Comparison of ENCODE assay signal across 21 cellular contexts in genomic region chr5:69206528-69207190, GRCh38. TPM values are rescaled to one million over a fixed set of nuclear protein-coding genes. Genes with fewer than 3 reads are reported as not detected.
DNase-seq lines count a peak whose midpoint lies in the region; ATAC-seq, FAIRE-seq and TF ChIP-seq lines count a peak whose summit lies in the region.
"Had no signal": no experiment of that assay in that cellular context is flagged by ENCODE, and none has a peak within 500 bp of the region (broad histone marks: within the 10 kb centered on the region; RNA-seq: fewer than 3 reads in every experiment).

No MANE protein-coding gene starts in this region.

- intact Hi-C loops in Calu3 (cut with micrococcal nuclease; ENCODE audit: unreplicated experiment), result no loop called here
- intact Hi-C loops in IMR-90 (cut with micrococcal nuclease), result loop anchor here (2.0 kb wide), 1 partner anchor 36 kb away; no protein-coding TSS in a partner anchor
- intact Hi-C loops in thyroid gland (cut with DNase I), result no loop called here

- BruUV-seq in Calu3 (replicated peaks; lab: Mats Ljungman, UMichigan), result no TSS peak
- BruUV-seq in IMR-90 (replicated peaks; lab: Mats Ljungman, UMichigan), result no TSS peak

- no peaks in the 10 kb centered on the region for H3K9me3 ChIP-seq in IMR-90 (ENCODE audit: control insufficient read depth, insufficient read depth, low read length)
- no peaks in the 10 kb centered on the region for H3K9me3 ChIP-seq in astrocyte (ENCODE audit: insufficient read depth, low read depth, low read length)
- H3K9me3 ChIP-seq in thyroid gland, result no peaks in the 10 kb centered on the region
- H3K9me3 ChIP-seq: right lobe of liver had no signal

- H3K36me3 ChIP-seq in IMR-90 (ENCODE audit: control insufficient read depth, insufficient read depth, low read length), result no peaks in the 10 kb centered on the region
- peaks cover 2% of the 10 kb centered on the region for H3K36me3 ChIP-seq in astrocyte (ENCODE audit: insufficient read depth, low read length)
- no peaks in the 10 kb centered on the region for H3K36me3 ChIP-seq in thyroid gland
- H3K36me3 ChIP-seq: right lobe of liver had no signal

- H2AK9ac ChIP-seq in IMR-90 (replicated peaks; ENCODE audit: low read depth, low read length, poor library complexity), result no peak overlapping the region

- H3K4me1 ChIP-seq in IMR-90 (ENCODE audit: control insufficient read depth, insufficient read depth, low read length) (no peaks in the 10 kb centered on the region; the same call in none of the 2 replicates), astrocyte (ENCODE audit: insufficient read depth, low read length) (no peaks in the 10 kb centered on the region), thyroid gland (no peaks in the 10 kb centered on the region)
- H3K4me1 ChIP-seq: parathyroid adenoma had no signal

- no peak overlapping the region for H3K4ac ChIP-seq in IMR-90 (ENCODE audit: low read depth, low read length)

- H3K9ac ChIP-seq in IMR-90 (ENCODE audit: low read depth, low read length), result no peak overlapping the region
- no peak overlapping the region for H3K9ac ChIP-seq in astrocyte (ENCODE audit: low read length)
- H3K9ac ChIP-seq: parathyroid adenoma had no signal

- in situ Hi-C loops in IMR-90 (cut with MboI; ENCODE audit: low sequenced_read_pairs), result no loop called here

- no peak for FAIRE-seq in astrocyte (lab: Jason Lieb, UNC)

- no peaks in the 10 kb centered on the region for H3K9me3 Mint-ChIP-seq in Calu3 (ENCODE audit: low read depth, unreplicated experiment)
- no peaks in the 10 kb centered on the region for H3K9me3 Mint-ChIP-seq in astrocyte (ENCODE audit: unreplicated experiment)
- no peaks in the 10 kb centered on the region for H3K9me3 Mint-ChIP-seq in activated CD4-positive, alpha-beta memory T cell treated with anti-CD3 and anti-CD28 coated beads, Interleukin-2, amount 10 ng/mL, durations not matched to agents 7 days and 5 days
- H3K9me3 Mint-ChIP-seq: activated CD4-positive, alpha-beta T cell treated with anti-CD3 and anti-CD28 coated beads, Interleukin-2, amount 10 ng/mL, durations not matched to agents 24 days and 14 days; CD14-positive monocyte; H9; nephron had no signal

- TF ChIP-seq CTCF in Calu3 (IDR thresholded peaks at IDR 0.05; ENCODE audit: unreplicated experiment), result no peak
- no peak for TF ChIP-seq CTCF in IMR-90 (conservative IDR thresholded peaks at IDR 0.05; ENCODE audit: low read depth, low read length)
- no peak for TF ChIP-seq CTCF in astrocyte (IDR thresholded peaks at IDR 0.05; ENCODE audit: insufficient read depth, low read depth, low read length)
- TF ChIP-seq CTCF in thyroid gland (IDR thresholded peaks at IDR 0.05), result no peak

- 0 out of 2 replicates have a peak overlapping the region, but pooled peaks have one; percentile 17 for H3K56ac ChIP-seq in IMR-90 (ENCODE audit: extremely low read depth, insufficient read depth, low read length)

- H3K36me3 Mint-ChIP-seq in Calu3 (ENCODE audit: insufficient read depth, unreplicated experiment) (peaks cover 20% of the 10 kb centered on the region), astrocyte (ENCODE audit: low read depth, unreplicated experiment) (no peaks in the 10 kb centered on the region)
- H3K36me3 Mint-ChIP-seq in activated CD4-positive, alpha-beta memory T cell treated with anti-CD3 and anti-CD28 coated beads, Interleukin-2, amount 10 ng/mL, durations not matched to agents 7 days and 5 days (ENCODE audit: low read depth), result peaks cover 19% of the 10 kb centered on the region

- no peak overlapping the region for H2BK20ac ChIP-seq in IMR-90 (ENCODE audit: low read depth, low read length)

- CTCF ChIA-PET in Calu3 (lab: Charles Lee) (no interaction called here), IMR-90 (lab: Yijun Ruan, JAX) (no interaction called here)
- CTCF ChIA-PET in activated CD4-positive, alpha-beta memory T cell treated with anti-CD3 and anti-CD28 coated beads, Interleukin-2, amount 10 ng/mL, durations not matched to agents 7 days and 5 days (lab: Charles Lee), result no interaction called here

- no peak overlapping the region for H4K8ac ChIP-seq in IMR-90 (ENCODE audit: low read depth in 2 of 2, low read length in 2 of 2)

- H3K4me3 ChIP-seq in IMR-90 (ENCODE audit: insufficient read depth, low read depth, low read length) (no peak overlapping the region), astrocyte (ENCODE audit: insufficient read depth, low read depth, low read length) (no peak overlapping the region), thyroid gland (replicated peaks in 1 of 3) (no peak overlapping the region)
- H3K4me3 ChIP-seq: right lobe of liver had no signal

- DNase-seq in Calu3 (peak; percentile 34), IMR-90 (peak; percentile 54), astrocyte (ENCODE audit: low read depth) (no peak), iris pigment epithelial cell (ENCODE audit: low read depth) (peak; percentile 50), thyroid gland (no peak)
- DNase-seq in activated CD4-positive, alpha-beta memory T cell treated with anti-CD3 and anti-CD28 coated beads, Interleukin-2, amount 10 ng/mL, durations not matched to agents 7 days and 5 days, result no peak
- no peak for DNase-seq in central memory CD4-positive, alpha-beta T cell
- no peak for DNase-seq in activated CD8-positive, alpha-beta memory T cell treated with anti-CD3 and anti-CD28 coated beads, Interleukin-2, amount 50 U/mL, for 48 hours
- DNase-seq: activated CD4-positive, alpha-beta T cell treated with anti-CD3 and anti-CD28 coated beads, Interleukin-2, amount 10 ng/mL, durations not matched to agents 24 days and 14 days; activated gamma-delta T cell treated with Interleukin-2 at 50 U/mL for 16 hours; caudate nucleus; H9; midbrain; NCI-H1417; SIG-M5 had no signal

- H4K5ac ChIP-seq in IMR-90 (ENCODE audit: low read depth, low read length), result no peak overlapping the region

- H3K4me1 Mint-ChIP-seq in Calu3 (ENCODE audit: low read depth, unreplicated experiment) (peaks cover 7% of the 10 kb centered on the region), astrocyte (ENCODE audit: low read depth, unreplicated experiment) (peaks cover 7% of the 10 kb centered on the region)
- H3K4me1 Mint-ChIP-seq in activated CD4-positive, alpha-beta memory T cell treated with anti-CD3 and anti-CD28 coated beads, Interleukin-2, amount 10 ng/mL, durations not matched to agents 7 days and 5 days, result peaks cover 2% of the 10 kb centered on the region
- H3K4me1 Mint-ChIP-seq: H9, nephron had no signal

- peak overlapping the region; percentile 45; the same call in 1 of the 3 replicates for H2BK15ac ChIP-seq in IMR-90 (ENCODE audit: low read depth, low read length)

- TF ChIP-seq RAD21 in IMR-90 (IDR thresholded peaks at IDR 0.05; ENCODE audit: low read length), result no peak

- H2AK5ac ChIP-seq in IMR-90 (ENCODE audit: low read depth, low read length), result no peak overlapping the region

- WGBS in IMR-90 (ENCODE audit: extremely low coverage in 2 of 2, insufficient read length in 1 of 2), 2 experiments, result no CpG with 5 or more reads among the region's 5 CpGs
- WGBS in thyroid gland, 2 donors, result 97 to 100% methylated on average over 5 of the region's 5 CpGs

- no peak overlapping the region for H3K18ac ChIP-seq in IMR-90 (ENCODE audit: low read depth, low read length)

- H3K14ac ChIP-seq in IMR-90 (replicated peaks; ENCODE audit: low read depth, low read length), result no peak overlapping the region

- dilution Hi-C loops in IMR-90 (cut with HindIII; ENCODE audit: low sequenced_read_pairs, unreplicated experiment), result no loop called here

- H3K4me3 Mint-ChIP-seq in Calu3 (ENCODE audit: low read depth, unreplicated experiment), result no peak overlapping the region
- no peak overlapping the region for H3K4me3 Mint-ChIP-seq in astrocyte (ENCODE audit: unreplicated experiment)
- H3K4me3 Mint-ChIP-seq in activated CD4-positive, alpha-beta memory T cell treated with anti-CD3 and anti-CD28 coated beads, Interleukin-2, amount 10 ng/mL, durations not matched to agents 7 days and 5 days, result no peak overlapping the region
- H3K4me3 Mint-ChIP-seq: activated CD4-positive, alpha-beta T cell treated with anti-CD3 and anti-CD28 coated beads, Interleukin-2, amount 10 ng/mL, durations not matched to agents 24 days and 14 days; CD14-positive monocyte; H9; nephron had no signal

- H3K4me2 ChIP-seq in IMR-90 (ENCODE audit: low read depth, low read length) (no peak overlapping the region), astrocyte (ENCODE audit: low read length) (peak overlapping the region; percentile 25)

- H3K27ac ChIP-seq in IMR-90 (ENCODE audit: insufficient read depth, low read length), result peak overlapping the region; percentile 56; the same call in 1 of the 2 replicates
- H3K27ac ChIP-seq in astrocyte (ENCODE audit: low read depth, low read length), result no peak overlapping the region
- no peak overlapping the region for H3K27ac ChIP-seq in thyroid gland
- H3K27ac ChIP-seq: parathyroid adenoma, right lobe of liver had no signal

- H2AFZ ChIP-seq in IMR-90 (replicated peaks; ENCODE audit: low read length, poor library complexity) (no peak overlapping the region), astrocyte (ENCODE audit: low read depth, low read length) (no peak overlapping the region)
- H2AFZ ChIP-seq: parathyroid adenoma had no signal

- H3K27me3 Mint-ChIP-seq in Calu3 (ENCODE audit: unreplicated experiment) (no peaks in the 10 kb centered on the region), astrocyte (ENCODE audit: low read depth, unreplicated experiment) (no peaks in the 10 kb centered on the region)
- no peaks in the 10 kb centered on the region for H3K27me3 Mint-ChIP-seq in activated CD4-positive, alpha-beta memory T cell treated with anti-CD3 and anti-CD28 coated beads, Interleukin-2, amount 10 ng/mL, durations not matched to agents 7 days and 5 days
- H3K27me3 Mint-ChIP-seq: activated CD4-positive, alpha-beta T cell treated with anti-CD3 and anti-CD28 coated beads, Interleukin-2, amount 10 ng/mL, durations not matched to agents 24 days and 14 days had no signal

- H2BK5ac ChIP-seq in IMR-90 (ENCODE audit: low read depth, low read length, poor library complexity, severe bottlenecking), result peak overlapping the region; percentile 74

- TF ChIP-seq POLR2A in IMR-90 (IDR thresholded peaks at IDR 0.05; ENCODE audit: low read depth, low read length), result no peak
- TF ChIP-seq POLR2A in thyroid gland (IDR thresholded peaks at IDR 0.05), result no peak

- H4K20me1 ChIP-seq in IMR-90 (ENCODE audit: insufficient read depth, low read length) (no peaks in the 10 kb centered on the region), astrocyte (ENCODE audit: insufficient read depth, low read length) (no peaks in the 10 kb centered on the region)

- no peaks in the 10 kb centered on the region for H3K79me2 ChIP-seq in astrocyte (ENCODE audit: insufficient read depth, low read length)
- H3K79me2 ChIP-seq: parathyroid adenoma had no signal

- H3K9me1 ChIP-seq in IMR-90 (ENCODE audit: insufficient read depth, low read length), result no peaks in the 10 kb centered on the region

- no peak overlapping the region for H2BK120ac ChIP-seq in IMR-90 (ENCODE audit: low read depth, low read length)

- no peaks in the 10 kb centered on the region; a peak in 1 of 4 replicates for H3K79me1 ChIP-seq in IMR-90 (ENCODE audit: low read depth in 1 of 2, low read length in 2 of 2)

- H3K23ac ChIP-seq in IMR-90 (ENCODE audit: low read depth, low read length), result no peak overlapping the region

- POLR2A ChIA-PET in IMR-90 (lab: Charles Lee; ENCODE audit: unreplicated experiment), result no interaction called here
- POLR2A ChIA-PET in activated CD4-positive, alpha-beta memory T cell treated with anti-CD3 and anti-CD28 coated beads, Interleukin-2, amount 10 ng/mL, durations not matched to agents 7 days and 5 days (lab: Charles Lee), result no interaction called here

- no peak overlapping the region for H4K91ac ChIP-seq in IMR-90 (ENCODE audit: insufficient read depth, low read depth, low read length)

- H3K27ac Mint-ChIP-seq in Calu3 (ENCODE audit: unreplicated experiment) (peak overlapping the region; percentile 69), astrocyte (ENCODE audit: unreplicated experiment) (no peak overlapping the region)
- H3K27ac Mint-ChIP-seq in activated CD4-positive, alpha-beta memory T cell treated with anti-CD3 and anti-CD28 coated beads, Interleukin-2, amount 10 ng/mL, durations not matched to agents 7 days and 5 days, result no peak overlapping the region
- H3K27ac Mint-ChIP-seq: activated CD4-positive, alpha-beta T cell treated with anti-CD3 and anti-CD28 coated beads, Interleukin-2, amount 10 ng/mL, durations not matched to agents 24 days and 14 days; CD14-positive monocyte; nephron had no signal

- H3K27me3 ChIP-seq in IMR-90 (ENCODE audit: control insufficient read depth, insufficient read depth, low read length) (no peaks in the 10 kb centered on the region), astrocyte (ENCODE audit: insufficient read depth, low read length) (no peaks in the 10 kb centered on the region), thyroid gland (no peaks in the 10 kb centered on the region)
- H3K27me3 ChIP-seq: right lobe of liver had no signal

- peak; percentile 40; the same call in 1 of the 2 replicates for ATAC-seq in IMR-90 (ENCODE audit: low read depth)
- ATAC-seq: esophagus mucosa, left lobe of liver had no signal

RNA-seq across cellular contexts. Expression of gene CENPH, which starts 17.3 kb away (rescaled TPM):
- total RNA-seq in Calu3 (2022), result 17.0 and 17.7 TPM in 2 replicates
- total RNA-seq in IMR-90 (2012; rRNA removed), result 3.8 and 10.8 TPM in 2 replicates
- 6.6 and 7.8 TPM in 2 replicates for polyA plus RNA-seq in IMR-90 (2012; rRNA removed)
- polyA plus RNA-seq in IMR-90 (2012; cell fraction: cytosol; rRNA removed), result 1.4 and 7.8 TPM in 2 replicates
- 0.47 and 1.1 TPM in 2 replicates for polyA plus RNA-seq in IMR-90 (2012; cell fraction: nucleus; rRNA removed; ENCODE audit: low replicate concordance)
- total RNA-seq in astrocyte, result 4.9 and 5.0 TPM in 2 replicates
- 10 to 100 TPM; 41.8 to 44.1 TPM for total RNA-seq in activated CD4-positive, alpha-beta memory T cell treated with anti-CD3 and anti-CD28 coated beads, Interleukin-2, amount 10 ng/mL, durations not matched to agents 7 days and 5 days
- 1 to 10 TPM in 3 of 4 donors, under 1 TPM in 1; 0.88 to 3.4 (median 1.9) TPM for total RNA-seq in thyroid gland

RNA-seq across cellular contexts. Expression of gene CDK7, which starts 28.0 kb away (rescaled TPM):
- 31.8 and 38.5 TPM in 2 replicates for total RNA-seq in Calu3 (2022)
- total RNA-seq in IMR-90 (2012; rRNA removed), result 65.6 and 114 TPM in 2 replicates
- polyA plus RNA-seq in IMR-90 (2012; rRNA removed), result 46.3 and 59.8 TPM in 2 replicates
- 9.4 and 9.6 TPM in 2 replicates for polyA plus RNA-seq in IMR-90 (2012; cell fraction: cytosol; rRNA removed)
- 5.2 and 38.2 TPM in 2 replicates for polyA plus RNA-seq in IMR-90 (2012; cell fraction: nucleus; rRNA removed; ENCODE audit: low replicate concordance)
- 53.6 and 58.3 TPM in 2 replicates for total RNA-seq in astrocyte
- total RNA-seq in activated CD4-positive, alpha-beta memory T cell treated with anti-CD3 and anti-CD28 coated beads, Interleukin-2, amount 10 ng/mL, durations not matched to agents 7 days and 5 days, result 10 to 100 TPM; 26.0 to 30.5 TPM
- total RNA-seq in thyroid gland, result 10 to 100 TPM; 16.7 to 54.5 (median 24.1) TPM

RNA-seq across cellular contexts. Expression of gene CCNB1, which starts 39.7 kb away (rescaled TPM):
- total RNA-seq in Calu3 (2022) (162 and 192 TPM in 2 replicates), IMR-90 (2012; rRNA removed) (160 and 203 TPM in 2 replicates), astrocyte (34.2 and 49.8 TPM in 2 replicates), thyroid gland (10 to 100 TPM in 3 of 4 donors, 1 to 10 TPM in 1; 7.7 to 13.4 (median 10.9) TPM)
- 77.0 and 83.3 TPM in 2 replicates for polyA plus RNA-seq in IMR-90 (2012; rRNA removed)
- 22.8 and 47.1 TPM in 2 replicates for polyA plus RNA-seq in IMR-90 (2012; cell fraction: cytosol; rRNA removed)
- polyA plus RNA-seq in IMR-90 (2012; cell fraction: nucleus; rRNA removed; ENCODE audit: low replicate concordance), result 12.3 and 33.0 TPM in 2 replicates
- total RNA-seq in activated CD4-positive, alpha-beta memory T cell treated with anti-CD3 and anti-CD28 coated beads, Interleukin-2, amount 10 ng/mL, durations not matched to agents 7 days and 5 days, result 100 to 1,000 TPM; 162 to 175 TPM

Comparison
In these comparisons a context has a peak if more than half of its experiments do, and no peak if none do; other contexts are left out.
1. DNase-seq: peak in Calu3 (single experiment), IMR-90 (single experiment) and iris pigment epithelial cell (single experiment); none in astrocyte (single experiment), activated CD4-positive, alpha-beta memory T cell treated with anti-CD3 and anti-CD28 coated beads, Interleukin-2, amount 10 ng/mL, durations not matched to agents 7 days and 5 days (single experiment), central memory CD4-positive, alpha-beta T cell (single experiment), activated CD8-positive, alpha-beta memory T cell treated with anti-CD3 and anti-CD28 coated beads, Interleukin-2, amount 50 U/mL, for 48 hours (single experiment) and thyroid gland (0 of 2).